In the genomic region with DNA sequence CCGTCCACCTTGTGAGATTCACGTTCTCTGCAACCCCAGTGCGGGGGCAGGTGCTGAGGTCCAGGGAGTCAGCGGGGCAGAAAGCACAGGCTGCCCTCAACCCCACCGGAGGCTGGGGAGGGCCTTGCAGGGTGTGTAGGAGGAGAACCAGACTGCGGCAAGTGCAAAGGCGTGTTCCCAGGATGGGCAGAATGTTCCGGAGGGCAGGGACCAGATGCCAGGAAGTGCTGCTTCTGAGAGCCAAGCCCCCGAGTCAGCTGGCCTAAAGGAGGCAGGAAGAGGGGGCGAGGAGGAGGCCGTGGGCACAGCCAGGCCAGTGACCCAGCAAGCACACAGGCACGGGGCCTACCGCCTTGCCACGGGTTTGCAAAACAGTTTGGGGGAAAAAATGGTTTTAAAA, we compare ENCODE assay signal across 4 cellular contexts.
"Had no signal": no experiment of that assay in that cellular context is flagged by ENCODE, and none has a peak within 500 bp of the region (broad histone marks: within the 10 kb centered on the region; RNA-seq: fewer than 3 reads in every experiment).

No MANE protein-coding gene starts in this region.

- H3K4me2 ChIP-seq: GM23338 had no signal

- H3K4me1 Mint-ChIP-seq: GM23338, H9 had no signal

- H3K4me3 Mint-ChIP-seq: GM23338, H9 had no signal

- H3K4me3 ChIP-seq: GM23338 had no signal

- DNase-seq: H9, HCEC 1CT, IMR-90 had no signal

- H3K27ac Mint-ChIP-seq: GM23338 had no signal

- ATAC-seq: GM23338 had no signal

- H2AFZ ChIP-seq: GM23338 had no signal
